ENCODE assay signal across 18 cellular contexts in the genomic region with DNA sequence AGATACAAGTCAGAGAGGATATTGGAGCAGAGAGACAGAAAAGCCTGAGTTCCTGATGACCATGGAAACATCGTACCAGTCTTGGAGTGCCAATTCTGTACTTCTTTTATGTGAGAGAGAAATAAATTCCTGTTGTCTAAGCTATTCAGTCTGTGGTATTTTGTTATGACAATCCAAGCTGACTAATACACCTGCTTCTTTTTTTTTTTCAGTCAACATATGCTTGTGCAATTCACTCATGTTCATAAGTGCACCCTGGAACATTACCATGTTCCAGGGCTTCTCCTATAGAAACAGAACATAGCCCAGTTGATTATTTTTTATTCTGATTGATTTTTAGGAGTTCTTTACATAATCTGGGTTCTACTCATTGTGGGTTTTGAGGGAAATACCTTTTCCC. TPM values are rescaled to one million over a fixed set of nuclear protein-coding genes. Genes with fewer than 3 reads are reported as not detected.
DNase-seq lines count a peak whose midpoint lies in the region; ATAC-seq and TF ChIP-seq lines count a peak whose summit lies in the region.
"Had no signal": no experiment of that assay in that cellular context is flagged by ENCODE, and none has a peak within 500 bp of the region (broad histone marks: within the 10 kb centered on the region; RNA-seq: fewer than 3 reads in every experiment).

No MANE protein-coding gene starts in this region.

- H3K4me3 ChIP-seq in PC-9 (no peak overlapping the region), colonic mucosa (no peak overlapping the region)
- H3K4me3 ChIP-seq: mucosa of descending colon had no signal

- no peaks in the 10 kb centered on the region for H3K9me2 ChIP-seq in PC-9 (ENCODE audit: insufficient read depth)

- H2AFZ ChIP-seq in PC-9 = no peak overlapping the region

- intact Hi-C loops in PC-9 (cut with micrococcal nuclease; ENCODE audit: unreplicated experiment) (no loop called here), colonic mucosa (cut with DNase I) (no loop called here)

- no peak overlapping the region for H3K9ac ChIP-seq in colonic mucosa (ENCODE audit: low read depth in 2 of 2, low read length in 2 of 2)

- peaks cover 11% of the 10 kb centered on the region; the same call in 1 of the 2 replicates for H3K79me2 ChIP-seq in PC-9 (ENCODE audit: low read depth)

- POLR2A ChIA-PET in PC-9 (lab: Charles Lee; ENCODE audit: unreplicated experiment) = no interaction called here

- BruUV-seq in PC-9 (replicated peaks; lab: Mats Ljungman, UMichigan) = no TSS peak

- no peak for TF ChIP-seq CTCF in PC-9 (conservative IDR thresholded peaks at IDR 0.05)
- TF ChIP-seq CTCF in colonic mucosa (IDR thresholded peaks at IDR 0.05) = no peak

- H3K36me3 ChIP-seq in PC-9 (ENCODE audit: low read depth) = no peaks in the 10 kb centered on the region
- H3K36me3 ChIP-seq in colonic mucosa = no peaks in the 10 kb centered on the region
- H3K36me3 ChIP-seq: BLaER1 treated with 17β-estradiol and CSF1 and Interleukin-3, amounts not matched to agents 10 nM and 100 nM had no signal

- peaks cover 8% of the 10 kb centered on the region; the same call in 1 of the 2 replicates for H3F3A ChIP-seq in PC-9 (ENCODE audit: insufficient read depth, low read depth)

- H3K27ac ChIP-seq in PC-9 (no peak overlapping the region), colonic mucosa (peak overlapping the region; percentile 93)
- H3K27ac ChIP-seq: BLaER1 treated with 17β-estradiol and CSF1 and Interleukin-3, amounts not matched to agents 10 nM and 100 nM had no signal

- H4K20me1 ChIP-seq in PC-9 (ENCODE audit: insufficient read depth) = no peaks in the 10 kb centered on the region

- peaks cover 27% of the 10 kb centered on the region for H3K4me1 ChIP-seq in PC-9 (replicated peaks; ENCODE audit: insufficient read depth)
- H3K4me1 ChIP-seq in colonic mucosa = no peaks in the 10 kb centered on the region

- CTCF ChIA-PET in PC-9 (lab: Charles Lee) = interaction anchor here (0.7 kb wide), 1 partner anchor 26 kb away, joined by 3 read pairs; no protein-coding TSS in a partner anchor

- DNase-seq in ELR (ENCODE audit: low read depth) (peak; percentile 78), PC-9 (peak in 1 of 2 experiments; percentile 78), colonic mucosa (no peak), non-pigmented ciliary epithelial cell (ENCODE audit: low read depth) (peak; percentile 26), T-helper 9 cell (no peak)
- no peak for DNase-seq in stimulated activated CD4-positive, alpha-beta T cell treated with anti-CD3 and anti-CD28 coated beads, Interleukin-1b, Interleukin-23, amount 100 ng/mL, for 48 hours
- DNase-seq: activated CD4-positive, alpha-beta T cell treated with anti-CD3 and anti-CD28 coated beads, Interleukin-2, amount 50 U/mL, for 48 hours; activated gamma-delta T cell; GOT3; mucosa of descending colon; NCI-H1105; NCI-H510A treated with DMSO at 0.1 percent for 48 hours; stimulated activated CD4-positive, alpha-beta T cell treated with anti-CD3 and anti-CD28 coated beads, Interleukin-4, amount 100 ng/mL, for 1 hour; stimulated activated naive CD4-positive, alpha-beta T cell treated with Interleukin-2 at 50 U/mL for 16 hours had no signal

- H3K9me3 ChIP-seq in PC-9 (ENCODE audit: insufficient read depth, low read depth) = no peaks in the 10 kb centered on the region
- H3K9me3 ChIP-seq in colonic mucosa = no peaks in the 10 kb centered on the region
- H3K9me3 ChIP-seq: mucosa of descending colon had no signal

- peak overlapping the region; percentile 10; the same call in 1 of the 2 replicates for H3K4me2 ChIP-seq in PC-9

- ATAC-seq in HG02870 (IDR thresholded peaks at IDR 0.05; ENCODE audit: unreplicated experiment) = no peak
- no peak for ATAC-seq in GM21619 (IDR thresholded peaks at IDR 0.05; ENCODE audit: unreplicated experiment)
- ATAC-seq: mucosa of descending colon had no signal

- H3K27me3 ChIP-seq in PC-9 (ENCODE audit: insufficient read depth, low read depth) = no peaks in the 10 kb centered on the region
- H3K27me3 ChIP-seq in colonic mucosa = no peaks in the 10 kb centered on the region
- H3K27me3 ChIP-seq: BLaER1 treated with 17β-estradiol and CSF1 and Interleukin-3, amounts not matched to agents 10 nM and 100 nM had no signal

RNA-seq across cellular contexts. Expression of a gene that starts 1.7 kb away (rescaled TPM):
- total RNA-seq in PC-9 (2021) = 4.8 and 6.1 TPM in 2 replicates
- total RNA-seq in colonic mucosa = 100 to 1,000 TPM in 1 of 2 donors, 10 to 100 TPM in 1; 88.6 to 108 TPM

RNA-seq across cellular contexts. Expression of a gene that starts 43.6 kb away (rescaled TPM):
- total RNA-seq in PC-9 (2021) (0.09 TPM in 1 of 2 replicates, not detected in the other), colonic mucosa (under 1 TPM in 1 of 2 donors, not detected in 1; 0.35 TPM)
- total RNA-seq: cardiac septum had no signal

Comparison
In these comparisons a context has a peak if more than half of its experiments do, and no peak if none do; other contexts are left out.
1. DNase-seq: peak in ELR (single experiment) and non-pigmented ciliary epithelial cell (single experiment); none in colonic mucosa (single experiment), T-helper 9 cell (single experiment) and stimulated activated CD4-positive, alpha-beta T cell treated with anti-CD3 and anti-CD28 coated beads, Interleukin-1b, Interleukin-23, amount 100 ng/mL, for 48 hours (single experiment).
2. RNA of a gene that starts 1.7 kb away (total RNA-seq): 88.6 to 108 TPM in colonic mucosa; 4.8 to 6.1 TPM in PC-9; every median in the first group is over 10 times any median in the second.